Comparison of ENCODE assay signal across 20 cellular contexts in genomic region chr10:78584266-78584665, GRCh38.
A peak's percentile ranks its signal among the peaks of the same experiment; 100 is the strongest.
DNase-seq lines count a peak whose midpoint lies in the region; ATAC-seq and TF ChIP-seq lines count a peak whose summit lies in the region.
"Had no signal": no experiment of that assay in that cellular context is flagged by ENCODE, and none has a peak within 500 bp of the region (broad histone marks: within the 10 kb centered on the region; RNA-seq: fewer than 3 reads in every experiment).

No MANE protein-coding gene starts in this region.

- H3K27me3 Mint-ChIP-seq in activated CD8-positive, alpha-beta memory T cell treated with anti-CD3 and anti-CD28 coated beads, Interleukin-2, amount 10 ng/mL, durations not matched to agents 7 days and 5 days = peaks cover 11% of the 10 kb centered on the region
- no peaks in the 10 kb centered on the region for H3K27me3 Mint-ChIP-seq in activated naive CD8-positive, alpha-beta T cell treated with anti-CD3 and anti-CD28 coated beads for 36 hours

- H3K27me3 ChIP-seq in muscle layer of colon (ENCODE audit: control insufficient read depth in 1 of 2, insufficient read depth in 2 of 2, low read length in 2 of 2) (no peaks in the 10 kb centered on the region), sigmoid colon (no peaks in the 10 kb centered on the region), uterus (no peaks in the 10 kb centered on the region)
- H3K27me3 ChIP-seq: BLaER1 treated with 17β-estradiol and CSF1 and Interleukin-3, amounts not matched to agents 10 nM and 100 nM; MG63 had no signal

- peaks cover 52% of the 10 kb centered on the region for H3K4me1 ChIP-seq in muscle layer of colon (ENCODE audit: insufficient read depth, low read length)
- peaks cover 0 to 68% (median 53%) of the 10 kb centered on the region in 4 donors for H3K4me1 ChIP-seq in sigmoid colon
- peaks cover 0 to 19% of the 10 kb centered on the region in 2 donors for H3K4me1 ChIP-seq in uterus

- H3K36me3 Mint-ChIP-seq in activated CD8-positive, alpha-beta memory T cell treated with anti-CD3 and anti-CD28 coated beads, Interleukin-2, amount 10 ng/mL, durations not matched to agents 7 days and 5 days = no peaks in the 10 kb centered on the region
- no peaks in the 10 kb centered on the region for H3K36me3 Mint-ChIP-seq in activated naive CD8-positive, alpha-beta T cell treated with anti-CD3 and anti-CD28 coated beads for 36 hours
- H3K36me3 Mint-ChIP-seq: CD8-positive, alpha-beta T cell had no signal

- H3K9me3 Mint-ChIP-seq in activated CD8-positive, alpha-beta memory T cell treated with anti-CD3 and anti-CD28 coated beads, Interleukin-2, amount 10 ng/mL, durations not matched to agents 7 days and 5 days (ENCODE audit: low read depth) = no peaks in the 10 kb centered on the region
- no peaks in the 10 kb centered on the region for H3K9me3 Mint-ChIP-seq in activated naive CD8-positive, alpha-beta T cell treated with anti-CD3 and anti-CD28 coated beads for 36 hours
- H3K9me3 Mint-ChIP-seq: CD8-positive, alpha-beta T cell had no signal

- TF ChIP-seq EP300 in sigmoid colon (IDR thresholded peaks at IDR 0.05) = no peak

- no peaks in the 10 kb centered on the region for H3K36me3 ChIP-seq in muscle layer of colon (ENCODE audit: insufficient read depth, low read length)
- no peaks in the 10 kb centered on the region for H3K36me3 ChIP-seq in sigmoid colon
- no peaks in the 10 kb centered on the region for H3K36me3 ChIP-seq in uterus
- H3K36me3 ChIP-seq: BLaER1 treated with 17β-estradiol and CSF1 and Interleukin-3, amounts not matched to agents 10 nM and 100 nM; MG63 had no signal

- no peak overlapping the region for H3K4me3 ChIP-seq in muscle layer of colon (ENCODE audit: low read depth in 1 of 2, low read length in 2 of 2)
- no peak overlapping the region for H3K4me3 ChIP-seq in sigmoid colon
- no peak overlapping the region for H3K4me3 ChIP-seq in uterus
- H3K4me3 ChIP-seq: BLaER1 treated with 17β-estradiol and CSF1 and Interleukin-3, amounts not matched to agents 10 nM and 100 nM; MG63 had no signal

- H3K27ac Mint-ChIP-seq in activated CD8-positive, alpha-beta memory T cell treated with anti-CD3 and anti-CD28 coated beads, Interleukin-2, amount 10 ng/mL, durations not matched to agents 7 days and 5 days = no peak overlapping the region
- H3K27ac Mint-ChIP-seq in activated naive CD8-positive, alpha-beta T cell treated with anti-CD3 and anti-CD28 coated beads for 36 hours = no peak overlapping the region
- H3K27ac Mint-ChIP-seq: CD8-positive, alpha-beta T cell had no signal

- intact Hi-C loops in sigmoid colon (cut with DNase I) = no loop called here
- intact Hi-C loops in uterus (cut with DNase I; ENCODE audit: low total_unique reads) = no loop called here

- H3K4me1 Mint-ChIP-seq in activated CD8-positive, alpha-beta memory T cell treated with anti-CD3 and anti-CD28 coated beads, Interleukin-2, amount 10 ng/mL, durations not matched to agents 7 days and 5 days = peaks cover under 1% of the 10 kb centered on the region
- H3K4me1 Mint-ChIP-seq in activated naive CD8-positive, alpha-beta T cell treated with anti-CD3 and anti-CD28 coated beads for 36 hours = peaks cover under 1% of the 10 kb centered on the region

- H3K27ac ChIP-seq in muscle layer of colon (ENCODE audit: low read depth, low read length) = peak overlapping the region; percentile 60
- peak overlapping the region in 3 of 4 donors; percentile 64 to 76 (median 73) for H3K27ac ChIP-seq in sigmoid colon
- H3K27ac ChIP-seq in uterus = peak overlapping the region; percentile 59 to 76
- H3K27ac ChIP-seq: 22Rv1; BLaER1 treated with 17β-estradiol and CSF1 and Interleukin-3, amounts not matched to agents 10 nM and 100 nM had no signal

- CTCF ChIA-PET in activated CD8-positive, alpha-beta memory T cell treated with anti-CD3 and anti-CD28 coated beads, Interleukin-2, amount 10 ng/mL, durations not matched to agents 7 days and 5 days (lab: Charles Lee) = no interaction called here

- TF ChIP-seq POLR2A in sigmoid colon (IDR thresholded peaks at IDR 0.05) = no peak
- no peak for TF ChIP-seq POLR2A in uterus (IDR thresholded peaks at IDR 0.05)

- WGBS in sigmoid colon, 2 donors = 84% methylated on average over 4 of the region's 4 CpGs

- no peak for TF ChIP-seq CTCF in sigmoid colon (IDR thresholded peaks at IDR 0.05)
- TF ChIP-seq CTCF in uterus (IDR thresholded peaks at IDR 0.05) = no peak

- peak; percentile 35 for DNase-seq in activated CD8-positive, alpha-beta memory T cell treated with anti-CD3 and anti-CD28 coated beads for 24 hours
- DNase-seq in activated CD8-positive, alpha-beta memory T cell treated with anti-CD3 and anti-CD28 coated beads, Interleukin-2, amount 10 ng/mL, durations not matched to agents 7 days and 5 days = no peak
- DNase-seq in sigmoid colon (no peak), uterus (no peak), GDM1 (lab: John Stamatoyannopoulos, UW) (no peak), NCI-H146 (lab: John Stamatoyannopoulos, UW) (no peak)
- no peak for DNase-seq in activated naive CD8-positive, alpha-beta T cell treated with anti-CD3 and anti-CD28 coated beads for 36 hours
- DNase-seq: Calu3; CD8-positive, alpha-beta T cell; Kasumi-1; MG63; NCI-H1417; NCI-H187; NCI-H446; NCI-H526; OCI-M1; Right ventricle myocardium superior had no signal

- H3K9ac ChIP-seq in muscle layer of colon (ENCODE audit: low read length) = no peak overlapping the region
- H3K9ac ChIP-seq: BLaER1 treated with 17β-estradiol and CSF1 and Interleukin-3, amounts not matched to agents 10 nM and 100 nM had no signal

- no peak overlapping the region for H3K4me3 Mint-ChIP-seq in activated CD8-positive, alpha-beta memory T cell treated with anti-CD3 and anti-CD28 coated beads, Interleukin-2, amount 10 ng/mL, durations not matched to agents 7 days and 5 days
- H3K4me3 Mint-ChIP-seq in activated naive CD8-positive, alpha-beta T cell treated with anti-CD3 and anti-CD28 coated beads for 36 hours = no peak overlapping the region
- H3K4me3 Mint-ChIP-seq: CD8-positive, alpha-beta T cell had no signal

- H3K9me3 ChIP-seq in muscle layer of colon (ENCODE audit: low read length) = no peaks in the 10 kb centered on the region
- no peaks in the 10 kb centered on the region for H3K9me3 ChIP-seq in sigmoid colon
- H3K9me3 ChIP-seq in uterus = no peaks in the 10 kb centered on the region
- H3K9me3 ChIP-seq: BLaER1 treated with 17β-estradiol and CSF1 and Interleukin-3, amounts not matched to agents 10 nM and 100 nM; MG63 had no signal

- ATAC-seq in activated CD8-positive, alpha-beta memory T cell treated with anti-CD3 and anti-CD28 coated beads, Interleukin-2, amount 10 ng/mL, durations not matched to agents 7 days and 5 days = no peak
- ATAC-seq: CD8-positive, alpha-beta T cell had no signal
